1 cellular context compared by ENCODE assay signal in the genomic region with DNA sequence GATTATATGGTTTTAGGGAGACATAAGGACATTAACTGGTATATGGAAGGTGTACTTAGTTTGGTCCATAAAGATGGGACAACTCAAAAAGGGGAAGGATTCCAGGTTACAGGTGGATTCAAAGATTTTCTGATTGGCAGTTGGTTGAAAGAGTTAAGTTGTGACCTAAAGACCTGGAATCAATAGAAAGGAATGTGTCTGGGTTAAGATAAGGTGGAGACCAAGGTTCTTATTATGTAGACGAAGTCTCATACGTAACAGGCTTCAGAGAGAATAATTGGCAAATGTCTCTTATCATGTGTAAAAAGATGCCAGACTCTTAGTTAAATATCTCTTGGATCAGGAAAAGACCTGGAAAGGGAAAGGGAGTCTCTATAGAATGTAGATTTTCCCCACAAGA.
TF ChIP-seq lines count a peak whose summit lies in the region.

No MANE protein-coding gene starts in this region.

TF ChIP-seq in H1, 55 proteins besides CTCF, POLR2A, EP300 and RAD21:
- TF ChIP-seq TBP (IDR thresholded peaks at IDR 0.05; ENCODE audit: low read depth, low read length), result no peak
